In the genomic region with DNA sequence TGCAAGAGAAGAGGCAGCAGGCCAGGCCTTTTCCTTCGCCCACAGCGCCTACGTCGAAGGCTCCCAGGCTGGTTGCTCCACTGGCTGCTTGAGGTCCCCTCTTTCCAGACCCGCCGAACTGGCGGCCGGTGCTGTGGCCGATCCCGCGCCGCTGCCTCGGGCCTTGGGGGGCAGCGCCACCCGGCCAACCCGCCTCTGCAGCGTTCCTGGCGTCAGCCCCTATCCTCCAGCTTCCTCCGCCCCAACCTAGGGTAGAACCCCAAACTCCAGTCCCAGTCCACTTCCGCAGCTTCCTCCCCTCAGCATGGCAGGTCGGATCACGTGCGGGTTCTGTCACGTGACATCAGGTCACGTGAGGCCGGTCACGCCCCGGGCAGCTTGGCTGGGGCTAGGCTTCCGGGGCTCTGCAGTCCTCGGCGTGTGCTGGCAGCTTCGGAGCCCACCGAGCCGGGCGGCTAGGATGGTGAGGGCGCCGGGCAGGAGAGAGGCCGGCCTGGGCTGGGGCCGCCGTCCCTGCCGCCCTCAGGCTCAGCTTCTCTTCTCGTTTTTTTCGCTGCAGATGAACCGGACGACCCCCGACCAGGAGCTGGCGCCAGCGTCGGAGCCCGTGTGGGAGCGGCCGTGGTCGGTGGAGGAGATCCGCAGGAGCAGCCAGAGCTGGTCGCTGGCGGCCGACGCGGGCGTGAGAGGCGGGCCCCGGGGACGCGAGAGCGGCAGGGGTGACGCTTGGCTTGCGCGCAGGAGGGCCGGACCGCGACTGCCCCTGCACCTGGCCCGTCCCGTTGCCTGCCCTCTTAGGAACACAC, we compare ENCODE assay signal across 1 cellular context.
TF ChIP-seq lines count a peak whose summit lies in the region.

A gene with protein sequence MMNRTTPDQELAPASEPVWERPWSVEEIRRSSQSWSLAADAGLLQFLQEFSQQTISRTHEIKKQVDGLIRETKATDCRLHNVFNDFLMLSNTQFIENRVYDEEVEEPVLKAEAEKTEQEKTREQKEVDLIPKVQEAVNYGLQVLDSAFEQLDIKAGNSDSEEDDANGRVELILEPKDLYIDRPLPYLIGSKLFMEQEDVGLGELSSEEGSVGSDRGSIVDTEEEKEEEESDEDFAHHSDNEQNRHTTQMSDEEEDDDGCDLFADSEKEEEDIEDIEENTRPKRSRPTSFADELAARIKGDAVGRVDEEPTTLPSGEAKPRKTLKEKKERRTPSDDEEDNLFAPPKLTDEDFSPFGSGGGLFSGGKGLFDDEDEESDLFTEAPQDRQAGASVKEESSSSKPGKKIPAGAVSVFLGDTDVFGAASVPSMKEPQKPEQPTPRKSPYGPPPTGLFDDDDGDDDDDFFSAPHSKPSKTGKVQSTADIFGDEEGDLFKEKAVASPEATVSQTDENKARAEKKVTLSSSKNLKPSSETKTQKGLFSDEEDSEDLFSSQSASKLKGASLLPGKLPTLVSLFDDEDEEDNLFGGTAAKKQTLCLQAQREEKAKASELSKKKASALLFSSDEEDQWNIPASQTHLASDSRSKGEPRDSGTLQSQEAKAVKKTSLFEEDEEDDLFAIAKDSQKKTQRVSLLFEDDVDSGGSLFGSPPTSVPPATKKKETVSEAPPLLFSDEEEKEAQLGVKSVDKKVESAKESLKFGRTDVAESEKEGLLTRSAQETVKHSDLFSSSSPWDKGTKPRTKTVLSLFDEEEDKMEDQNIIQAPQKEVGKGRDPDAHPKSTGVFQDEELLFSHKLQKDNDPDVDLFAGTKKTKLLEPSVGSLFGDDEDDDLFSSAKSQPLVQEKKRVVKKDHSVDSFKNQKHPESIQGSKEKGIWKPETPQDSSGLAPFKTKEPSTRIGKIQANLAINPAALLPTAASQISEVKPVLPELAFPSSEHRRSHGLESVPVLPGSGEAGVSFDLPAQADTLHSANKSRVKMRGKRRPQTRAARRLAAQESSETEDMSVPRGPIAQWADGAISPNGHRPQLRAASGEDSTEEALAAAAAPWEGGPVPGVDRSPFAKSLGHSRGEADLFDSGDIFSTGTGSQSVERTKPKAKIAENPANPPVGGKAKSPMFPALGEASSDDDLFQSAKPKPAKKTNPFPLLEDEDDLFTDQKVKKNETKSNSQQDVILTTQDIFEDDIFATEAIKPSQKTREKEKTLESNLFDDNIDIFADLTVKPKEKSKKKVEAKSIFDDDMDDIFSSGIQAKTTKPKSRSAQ (N-terminal part only) (plus strand): TSS at position 409 of the 806 bp plus-strand sequence. CDS start 52 bp downstream, at position 461.

TF ChIP-seq in H1, 55 proteins besides CTCF, POLR2A, EP300 and RAD21:
- TF ChIP-seq TAF7 (optimal IDR thresholded peaks at IDR 0.05; ENCODE audit: borderline replicate concordance, low read depth, low read length): peak; percentile 59
- TF ChIP-seq POLR2AphosphoS5 (IDR thresholded peaks at IDR 0.05; ENCODE audit: low read depth, low read length): peak; percentile 64; the same call in 1 of the 2 replicates
- TF ChIP-seq EGR1 (IDR thresholded peaks at IDR 0.05; ENCODE audit: borderline replicate concordance, low read depth, low read length): 0 out of 2 replicates have a peak, but pooled peaks have one; percentile 28
- peak; percentile 74 for TF ChIP-seq SP1 (IDR thresholded peaks at IDR 0.05; ENCODE audit: low read depth, low read length)
- TF ChIP-seq, protein P1, sequence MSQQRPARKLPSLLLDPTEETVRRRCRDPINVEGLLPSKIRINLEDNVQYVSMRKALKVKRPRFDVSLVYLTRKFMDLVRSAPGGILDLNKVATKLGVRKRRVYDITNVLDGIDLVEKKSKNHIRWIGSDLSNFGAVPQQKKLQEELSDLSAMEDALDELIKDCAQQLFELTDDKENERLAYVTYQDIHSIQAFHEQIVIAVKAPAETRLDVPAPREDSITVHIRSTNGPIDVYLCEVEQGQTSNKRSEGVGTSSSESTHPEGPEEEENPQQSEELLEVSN (IDR thresholded peaks at IDR 0.05): peak; percentile 74
- TF ChIP-seq SIN3A (conservative IDR thresholded peaks at IDR 0.05 in 1 of 2, IDR thresholded peaks at IDR 0.05 in 1 of 2; ENCODE audit: low read depth in 1 of 2, low read length in 2 of 2): peak; percentile 88 to 97; a peak in 3 of 4 replicates
- TF ChIP-seq TAF1 (IDR thresholded peaks at IDR 0.05; ENCODE audit: low read depth, low read length): peak; percentile 86
- TF ChIP-seq YY1 (IDR thresholded peaks at IDR 0.05; ENCODE audit: low read depth, low read length): peak; percentile 40; the same call in 1 of the 2 replicates
- 0 out of 4 replicates have a peak, but pooled peaks of 1 of the 2 experiments have one; percentile 66 for TF ChIP-seq HDAC2 (IDR thresholded peaks at IDR 0.05; ENCODE audit: borderline replicate concordance in 1 of 2, low read depth in 2 of 2, low read length in 2 of 2)
- TF ChIP-seq, protein P2, sequence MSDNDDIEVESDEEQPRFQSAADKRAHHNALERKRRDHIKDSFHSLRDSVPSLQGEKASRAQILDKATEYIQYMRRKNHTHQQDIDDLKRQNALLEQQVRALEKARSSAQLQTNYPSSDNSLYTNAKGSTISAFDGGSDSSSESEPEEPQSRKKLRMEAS (IDR thresholded peaks at IDR 0.05): peak; percentile 84
- peak; percentile 98 for TF ChIP-seq SP4 (IDR thresholded peaks at IDR 0.05; ENCODE audit: low read length)
- TF ChIP-seq TBP (IDR thresholded peaks at IDR 0.05; ENCODE audit: low read depth, low read length): peak; percentile 85
- TF ChIP-seq NANOG (IDR thresholded peaks at IDR 0.05; ENCODE audit: insufficient read depth, low read depth, low read length, poor library complexity, severe bottlenecking): peak; percentile 43
- peak; percentile 59; the same call in 1 of the 2 replicates for TF ChIP-seq PHF8 (conservative IDR thresholded peaks at IDR 0.05; ENCODE audit: low read depth, low read length)
- TF ChIP-seq, protein P3, sequence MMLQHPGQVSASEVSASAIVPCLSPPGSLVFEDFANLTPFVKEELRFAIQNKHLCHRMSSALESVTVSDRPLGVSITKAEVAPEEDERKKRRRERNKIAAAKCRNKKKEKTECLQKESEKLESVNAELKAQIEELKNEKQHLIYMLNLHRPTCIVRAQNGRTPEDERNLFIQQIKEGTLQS (IDR thresholded peaks at IDR 0.05; ENCODE audit: insufficient read depth, low read depth, low read length): peak; percentile 99
- TF ChIP-seq, protein P4, sequence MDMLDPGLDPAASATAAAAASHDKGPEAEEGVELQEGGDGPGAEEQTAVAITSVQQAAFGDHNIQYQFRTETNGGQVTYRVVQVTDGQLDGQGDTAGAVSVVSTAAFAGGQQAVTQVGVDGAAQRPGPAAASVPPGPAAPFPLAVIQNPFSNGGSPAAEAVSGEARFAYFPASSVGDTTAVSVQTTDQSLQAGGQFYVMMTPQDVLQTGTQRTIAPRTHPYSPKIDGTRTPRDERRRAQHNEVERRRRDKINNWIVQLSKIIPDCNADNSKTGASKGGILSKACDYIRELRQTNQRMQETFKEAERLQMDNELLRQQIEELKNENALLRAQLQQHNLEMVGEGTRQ (IDR thresholded peaks at IDR 0.05; ENCODE audit: low read length): peak; percentile 98
- peak; percentile 82 for TF ChIP-seq KDM5A (IDR thresholded peaks at IDR 0.05; ENCODE audit: low read length)
- TF ChIP-seq KDM4A (IDR thresholded peaks at IDR 0.05; ENCODE audit: low read depth, low read length, severe bottlenecking): peak; percentile 49
